In genomic region chr20:46523696-46524328, GRCh38 we compare ENCODE assay signal across 17 cellular contexts. TPM values are rescaled to one million over a fixed set of nuclear protein-coding genes. Genes with fewer than 3 reads are reported as not detected.
DNase-seq lines count a peak whose midpoint lies in the region; ATAC-seq and TF ChIP-seq lines count a peak whose summit lies in the region.
"Had no signal": no experiment of that assay in that cellular context is flagged by ENCODE, and none has a peak within 500 bp of the region (broad histone marks: within the 10 kb centered on the region; RNA-seq: fewer than 3 reads in every experiment).

No MANE protein-coding gene starts in this region.

- H3K27ac ChIP-seq in HCT116 (ENCODE audit: low read depth, low read length) (no peak overlapping the region), fibroblast of lung (ENCODE audit: insufficient read depth, low read length) (no peak overlapping the region), esophagus squamous epithelium (no peak overlapping the region)
- H3K27ac ChIP-seq: C4-2B, foreskin keratinocyte had no signal

- H2AFZ ChIP-seq in HCT116 (ENCODE audit: low read depth, low read length, poor library complexity, severe bottlenecking) (no peak overlapping the region), fibroblast of lung (ENCODE audit: low read length) (no peak overlapping the region)

- no peaks in the 10 kb centered on the region for H3K9me2 ChIP-seq in HCT116 (ENCODE audit: insufficient read depth)

- H3K4me1 ChIP-seq in HCT116 (ENCODE audit: control insufficient read depth in 1 of 2, insufficient read depth in 2 of 2, low read length in 2 of 2) = no peaks in the 10 kb centered on the region
- H3K4me1 ChIP-seq in fibroblast of lung (ENCODE audit: control insufficient read depth, extremely low read depth, insufficient read depth, low read length) = no peaks in the 10 kb centered on the region
- H3K4me1 ChIP-seq in esophagus squamous epithelium = no peaks in the 10 kb centered on the region
- H3K4me1 ChIP-seq: foreskin keratinocyte had no signal

- CTCF ChIA-PET in HCT116 (lab: Charles Lee) = no interaction called here

- H3K9ac ChIP-seq in HCT116 (ENCODE audit: low read length) (no peak overlapping the region), fibroblast of lung (ENCODE audit: insufficient read depth, low read length) (no peak overlapping the region)

- H4K20me1 ChIP-seq in HCT116 (ENCODE audit: insufficient read depth) = no peaks in the 10 kb centered on the region
- no peaks in the 10 kb centered on the region for H4K20me1 ChIP-seq in fibroblast of lung (ENCODE audit: control insufficient read depth, extremely low read depth, insufficient read depth, low read length)

- H3K9me3 ChIP-seq in HCT116 (ENCODE audit: control insufficient read depth in 1 of 2, insufficient read depth in 1 of 2, low read depth in 1 of 2, low read length in 2 of 2) (no peaks in the 10 kb centered on the region), fibroblast of lung (ENCODE audit: control insufficient read depth, insufficient read depth, low read depth, low read length) (no peaks in the 10 kb centered on the region), esophagus squamous epithelium (no peaks in the 10 kb centered on the region)

- H3K36me3 ChIP-seq in HCT116 (ENCODE audit: control insufficient read depth in 1 of 2, insufficient read depth in 2 of 2, low read length in 2 of 2) (no peaks in the 10 kb centered on the region), fibroblast of lung (ENCODE audit: control insufficient read depth, insufficient read depth, low read length) (no peaks in the 10 kb centered on the region), esophagus squamous epithelium (no peaks in the 10 kb centered on the region)

- H3K79me2 ChIP-seq in HCT116 (ENCODE audit: insufficient read depth, low read length) (no peaks in the 10 kb centered on the region), fibroblast of lung (ENCODE audit: control insufficient read depth, insufficient read depth, low read length) (no peaks in the 10 kb centered on the region)

- no TSS peak for BruUV-seq in HCT116 (replicated peaks; lab: Mats Ljungman, UMichigan)

- peak; percentile 25 for DNase-seq in ACHN
- no peak for DNase-seq in HCT116 (ENCODE audit: low read depth, low spot score)
- DNase-seq in RPMI7951 (ENCODE audit: low read depth) = peak; percentile 29
- DNase-seq in fibroblast of lung (ENCODE audit: low read depth in 2 of 2) = peak; percentile 8 to 24
- no peak for DNase-seq in NCI-H345 (lab: John Stamatoyannopoulos, UW)
- DNase-seq in esophagus squamous epithelium (lab: John Stamatoyannopoulos, UW) = no peak
- no peak for DNase-seq in stimulated activated CD4-positive, alpha-beta T cell treated with anti-CD3 and anti-CD28 coated beads, Interleukin-12 subunit alpha, Interleukin-12 subunit beta, amount 100 ng/mL, for 4 hours
- DNase-seq: activated CD8-positive, alpha-beta memory T cell treated with anti-CD3 and anti-CD28 coated beads, Interleukin-2, amount 10 ng/mL, durations not matched to agents 7 days and 5 days; activated naive CD8-positive, alpha-beta T cell treated with anti-CD3 and anti-CD28 coated beads for 36 hours; foreskin keratinocyte; naive thymus-derived CD8-positive, alpha-beta T cell; NCI-H1694 treated with DMSO at 0.1 percent for 48 hours; right cardiac atrium; T-cell had no signal

- 54 to 64% methylated on average over 2 of the region's 2 CpGs for WGBS in esophagus squamous epithelium, 2 donors

- POLR2A ChIA-PET in HCT116 (lab: Charles Lee) = no interaction called here

- ATAC-seq in HCT116 (no peak), HG03460 (IDR thresholded peaks at IDR 0.05; ENCODE audit: unreplicated experiment) (no peak)
- ATAC-seq: activated CD8-positive, alpha-beta memory T cell treated with anti-CD3 and anti-CD28 coated beads, Interleukin-2, amount 10 ng/mL, durations not matched to agents 7 days and 5 days; foreskin keratinocyte; naive thymus-derived CD8-positive, alpha-beta T cell; right cardiac atrium; T-cell had no signal

- intact Hi-C loops in HCT116 (cut with micrococcal nuclease) (no loop called here), esophagus squamous epithelium (cut with DNase I) (no loop called here)

- H3K4me3 ChIP-seq in HCT116 (replicated peaks in 1 of 2; ENCODE audit: low read depth in 1 of 2, low read length in 2 of 2) = no peak overlapping the region
- no peak overlapping the region for H3K4me3 ChIP-seq in fibroblast of lung (replicated peaks in 1 of 4; ENCODE audit: control extremely low read depth in 1 of 4, insufficient read depth in 1 of 4, low read depth in 3 of 4, low read length in 4 of 4)
- no peak overlapping the region for H3K4me3 ChIP-seq in esophagus squamous epithelium

- RAD21 ChIA-PET in HCT116 (lab: Charles Lee; ENCODE audit: low non-redundant PET in 1 of 2, low total read pairs in 2 of 2, uncharacterized antibody in 2 of 2, unreplicated experiment in 2 of 2) = no interaction called here

- no peak for TF ChIP-seq CTCF in HCT116 (IDR thresholded peaks at IDR 0.05 in 2 of 3, conservative IDR thresholded peaks at IDR 0.05 in 1 of 3; ENCODE audit: borderline replicate concordance in 1 of 3, insufficient read depth in 1 of 3, low read depth in 2 of 3, low read length in 2 of 3)
- no peak for TF ChIP-seq CTCF in fibroblast of lung (conservative IDR thresholded peaks at IDR 0.05 in 1 of 2, IDR thresholded peaks at IDR 0.05 in 1 of 2; ENCODE audit: low read depth in 1 of 2, low read length in 2 of 2)
- no peak for TF ChIP-seq CTCF in esophagus squamous epithelium (IDR thresholded peaks at IDR 0.05)

- TF ChIP-seq POLR2A in HCT116 (IDR thresholded peaks at IDR 0.05; ENCODE audit: borderline replicate concordance, extremely low read depth, insufficient read depth, insufficient read length) (no peak), esophagus squamous epithelium (IDR thresholded peaks at IDR 0.05) (no peak)

- H3K4me2 ChIP-seq in HCT116 (ENCODE audit: low read length) = no peak overlapping the region
- H3K4me2 ChIP-seq in fibroblast of lung (ENCODE audit: extremely low read depth, insufficient read depth, low read length) = no peak overlapping the region

- H3K27me3 ChIP-seq in HCT116 (ENCODE audit: insufficient read depth, low read length) = peaks cover 10% of the 10 kb centered on the region
- no peaks in the 10 kb centered on the region for H3K27me3 ChIP-seq in fibroblast of lung (ENCODE audit: control insufficient read depth, insufficient read depth, low read length)
- peaks cover 0 to 65% (median 0%) of the 10 kb centered on the region in 4 donors for H3K27me3 ChIP-seq in esophagus squamous epithelium
- H3K27me3 ChIP-seq: foreskin keratinocyte had no signal

- in situ Hi-C loops in ACHN (cut with HindIII; ENCODE audit: low pct_ligation_motif_present, low pct_unique_long_range_greater_than_20kb, low sequenced_read_pairs) = no loop called here

- TF ChIP-seq RAD21 in HCT116 (IDR thresholded peaks at IDR 0.05; ENCODE audit: low read depth) = no peak

TF ChIP-seq in HCT116, 20 proteins besides CTCF, POLR2A, EP300 and RAD21 (continues in another document):
- TF ChIP-seq MAX (IDR thresholded peaks at IDR 0.05) (no peak), REST (IDR thresholded peaks at IDR 0.05; ENCODE audit: low read depth) (peak; percentile 74), ELF1 (IDR thresholded peaks at IDR 0.05; ENCODE audit: borderline replicate concordance, low read depth) (no peak), FOSL1 (IDR thresholded peaks at IDR 0.05; ENCODE audit: low read depth) (no peak), ZFX (IDR thresholded peaks at IDR 0.05) (no peak)

RNA-seq across cellular contexts. Expression of gene ZNF334, which starts 10.5 kb away (rescaled TPM):
- total RNA-seq in HCT116 (2021; ENCODE audit: unreplicated experiment) (not detected), fibroblast of lung (5.1 and 7.9 TPM in 2 replicates), esophagus squamous epithelium (1 to 10 TPM in 2 of 4 donors, under 1 TPM in 2; 0.27 to 1.1 (median 0.90) TPM)
- not detected in 2 replicates for polyA plus RNA-seq in HCT116 (2012)
- total RNA-seq in RPMI7951 (2014; rRNA removed; shearing (Covaris generic)) = not detected in 2 replicates
- 0.99 and 2.2 TPM in 2 replicates for polyA plus RNA-seq in fibroblast of lung
- polyA plus RNA-seq in fibroblast of lung (2012) = 0.49 and 1.6 TPM in 2 replicates
- 0.11 TPM in 1 of 2 replicates, not detected in the other for polyA minus RNA-seq in fibroblast of lung (ENCODE audit: low replicate concordance)

RNA-seq across cellular contexts. Expression of gene OCSTAMP, which starts 26.6 kb away (rescaled TPM):
- not detected for total RNA-seq in HCT116 (2021; ENCODE audit: unreplicated experiment)
- polyA plus RNA-seq in HCT116 (2012) = not detected in 2 replicates
- not detected in 2 replicates for total RNA-seq in RPMI7951 (2014; rRNA removed; shearing (Covaris generic))
- total RNA-seq in fibroblast of lung = not detected in 2 replicates
- not detected in 2 replicates for polyA plus RNA-seq in fibroblast of lung
- polyA plus RNA-seq in fibroblast of lung (2012) = not detected in 2 replicates
- not detected in 2 replicates for polyA minus RNA-seq in fibroblast of lung (ENCODE audit: low replicate concordance)
- not detected for total RNA-seq in esophagus squamous epithelium
- total RNA-seq: activated CD8-positive, alpha-beta memory T cell treated with anti-CD3 and anti-CD28 coated beads, Interleukin-2, amount 10 ng/mL, durations not matched to agents 7 days and 5 days; activated naive CD8-positive, alpha-beta T cell treated with anti-CD3 and anti-CD28 coated beads for 36 hours; foreskin keratinocyte; kidney epithelial cell; naive thymus-derived CD8-positive, alpha-beta T cell; right cardiac atrium; T-cell had no signal
- polyA plus RNA-seq: foreskin keratinocyte; naive thymus-derived CD8-positive, alpha-beta T cell; right cardiac atrium had no signal

Comparison
In these comparisons a context has a peak if more than half of its experiments do, and no peak if none do; other contexts are left out.
1. DNase-seq: peak in ACHN (single experiment), RPMI7951 (single experiment) and fibroblast of lung (2 of 2); none in HCT116 (single experiment), NCI-H345 (single experiment), esophagus squamous epithelium (single experiment) and stimulated activated CD4-positive, alpha-beta T cell treated with anti-CD3 and anti-CD28 coated beads, Interleukin-12 subunit alpha, Interleukin-12 subunit beta, amount 100 ng/mL, for 4 hours (single experiment).